In genomic region chr1:77143529-77144121, GRCh38 we compare ENCODE assay signal across 11 cellular contexts.
DNase-seq lines count a peak whose midpoint lies in the region; ATAC-seq and TF ChIP-seq lines count a peak whose summit lies in the region.
"Had no signal": no experiment of that assay in that cellular context is flagged by ENCODE, and none has a peak within 500 bp of the region (broad histone marks: within the 10 kb centered on the region; RNA-seq: fewer than 3 reads in every experiment).

No MANE protein-coding gene starts in this region.

- peak; percentile 20 for DNase-seq in NCI-H2107 treated with DMSO at 0.1 percent for 48 hours (lab: John Stamatoyannopoulos, UW; ENCODE audit: unreplicated experiment)
- no peak for DNase-seq in NCI-H2107 (lab: John Stamatoyannopoulos, UW)
- peak; percentile 22 for DNase-seq in NCI-H2171 (lab: John Stamatoyannopoulos, UW)
- no peak for DNase-seq in chondrocyte (ENCODE audit: low spot score)
- peak; percentile 5 for DNase-seq in renal cortical epithelial cell (ENCODE audit: low read depth)
- no peak for DNase-seq in GDM1 (lab: John Stamatoyannopoulos, UW)
- DNase-seq in SHP77 treated with DMSO at 0.1 percent for 48 hours (lab: John Stamatoyannopoulos, UW): no peak
- DNase-seq: activated naive CD4-positive, alpha-beta T cell treated with Interleukin-2 at 50 U/mL for 16 hours; NCI-H774; stimulated activated CD4-positive, alpha-beta T cell treated with anti-CD3 and anti-CD28 coated beads, Interleukin-2, amount 100 ng/mL, for 48 hours had no signal

- peak; percentile 91 for TF ChIP-seq CTCF in chondrocyte (IDR thresholded peaks at IDR 0.05)

- no peaks in the 10 kb centered on the region for H3K9me3 Mint-ChIP-seq in chondrocyte (ENCODE audit: low read depth)

- H3K27me3 Mint-ChIP-seq in chondrocyte (ENCODE audit: low read depth): no peaks in the 10 kb centered on the region

- H3K27ac Mint-ChIP-seq in chondrocyte (ENCODE audit: unreplicated experiment): no peak overlapping the region

- H3K36me3 Mint-ChIP-seq in chondrocyte (ENCODE audit: low read depth): no peaks in the 10 kb centered on the region

- no peak for ATAC-seq in GM21367 (IDR thresholded peaks at IDR 0.05; ENCODE audit: unreplicated experiment)

- no peak overlapping the region for H3K4me3 Mint-ChIP-seq in chondrocyte (ENCODE audit: unreplicated experiment)

- H3K4me1 Mint-ChIP-seq in chondrocyte (ENCODE audit: low read depth): peaks cover 2% of the 10 kb centered on the region

Comparison
In these comparisons a context has a peak if more than half of its experiments do, and no peak if none do; other contexts are left out.
1. DNase-seq: peak in NCI-H2107 treated with DMSO at 0.1 percent for 48 hours (single experiment), NCI-H2171 (single experiment) and renal cortical epithelial cell (single experiment); none in NCI-H2107 (single experiment), chondrocyte (single experiment), GDM1 (single experiment) and SHP77 treated with DMSO at 0.1 percent for 48 hours (single experiment).